Comparison of ENCODE assay signal across 8 cellular contexts in genomic region chr12:98503343-98503592, GRCh38. TPM values are rescaled to one million over a fixed set of nuclear protein-coding genes. Genes with fewer than 3 reads are reported as not detected.
DNase-seq lines count a peak whose midpoint lies in the region; ATAC-seq and TF ChIP-seq lines count a peak whose summit lies in the region.

No MANE protein-coding gene starts in this region.

- intact Hi-C loops in activated T-helper 2 cell treated with anti-CD3 and anti-CD28 coated beads, Interferon-gamma antibody, Interleukin-2, Interleukin-4, amounts not matched to agents 10 μg/mL and 5 μg/mL and 100 μg/mL, durations not matched to agents 14 hours and 24 hours and 36 hours (cut with micrococcal nuclease) = loop anchor here (1.0 to 10.0 kb wide), 7 partner anchors 12 to 1762 kb away; partner anchors contain the start of genes DEPDC4, IKBIP, SCYL2 and SLC25A3
- intact Hi-C loops in natural killer cell (cut with micrococcal nuclease) = loop anchor here (1.0 to 5.0 kb wide), 5 partner anchors 12 to 1699 kb away; partner anchors contain the start of genes ACTR6, APAF1 and SLC25A3

- H3K27me3 ChIP-seq in HUES48 (ENCODE audit: control insufficient read depth, insufficient read depth, low read length) (no peaks in the 10 kb centered on the region), Peyer's patch (no peaks in the 10 kb centered on the region)

- no peaks in the 10 kb centered on the region for H3K36me3 ChIP-seq in HUES48 (ENCODE audit: control insufficient read depth, insufficient read depth, low read length)
- H3K36me3 ChIP-seq in Peyer's patch = no peaks in the 10 kb centered on the region

- H3K9ac ChIP-seq in HUES48 (ENCODE audit: low read depth, low read length) = peak overlapping the region; percentile 92

- TF ChIP-seq CTCF in Peyer's patch (IDR thresholded peaks at IDR 0.05) = no peak
- no peak for TF ChIP-seq CTCF in natural killer cell (IDR thresholded peaks at IDR 0.05)

- no peak for TF ChIP-seq POLR2A in Peyer's patch (IDR thresholded peaks at IDR 0.05)

- H3K27ac ChIP-seq in HUES48 (ENCODE audit: low read depth, low read length) (peak overlapping the region; percentile 100), Peyer's patch (peak overlapping the region; percentile 88 to 94 (median 91))

- H3K4me3 ChIP-seq in HUES48 (ENCODE audit: low read depth, low read length) = peak overlapping the region; percentile 96
- H3K4me3 ChIP-seq in Peyer's patch = peak overlapping the region; percentile 55 to 63 (median 60)

- H3K9me3 Mint-ChIP-seq in activated T-helper 2 cell treated with anti-CD3 and anti-CD28 coated beads, Interferon-gamma antibody, Interleukin-2, Interleukin-4, amounts not matched to agents 10 μg/mL and 5 μg/mL and 100 μg/mL, durations not matched to agents 14 hours and 24 hours and 36 hours = peaks cover 4% of the 10 kb centered on the region
- no peaks in the 10 kb centered on the region for H3K9me3 Mint-ChIP-seq in natural killer cell

- peaks cover 3% of the 10 kb centered on the region for H3K36me3 Mint-ChIP-seq in activated T-helper 2 cell treated with anti-CD3 and anti-CD28 coated beads, Interferon-gamma antibody, Interleukin-2, Interleukin-4, amounts not matched to agents 10 μg/mL and 5 μg/mL and 100 μg/mL, durations not matched to agents 14 hours and 24 hours and 36 hours (ENCODE audit: low read depth)
- H3K36me3 Mint-ChIP-seq in natural killer cell = peaks cover 15% of the 10 kb centered on the region

- H3K4me3 Mint-ChIP-seq in activated T-helper 2 cell treated with anti-CD3 and anti-CD28 coated beads, Interferon-gamma antibody, Interleukin-2, Interleukin-4, amounts not matched to agents 10 μg/mL and 5 μg/mL and 100 μg/mL, durations not matched to agents 14 hours and 24 hours and 36 hours (ENCODE audit: low read depth) = peak overlapping the region; percentile 96
- peak overlapping the region; percentile 99 for H3K4me3 Mint-ChIP-seq in natural killer cell

- H3K27ac Mint-ChIP-seq in activated T-helper 2 cell treated with anti-CD3 and anti-CD28 coated beads, Interferon-gamma antibody, Interleukin-2, Interleukin-4, amounts not matched to agents 10 μg/mL and 5 μg/mL and 100 μg/mL, durations not matched to agents 14 hours and 24 hours and 36 hours = peak overlapping the region; percentile 99
- peak overlapping the region; percentile 100 for H3K27ac Mint-ChIP-seq in natural killer cell

- DNase-seq in DMS 273 (lab: John Stamatoyannopoulos, UW; ENCODE audit: unreplicated experiment) = peak; percentile 91
- peak; percentile 77 to 95 (median 86) for DNase-seq in Peyer's patch
- peak; percentile 82 for DNase-seq in activated T-helper 2 cell treated with anti-CD3 and anti-CD28 coated beads, Interferon-gamma antibody, Interleukin-2, Interleukin-4, amounts not matched to agents 10 μg/mL and 5 μg/mL and 100 μg/mL, durations not matched to agents 14 hours and 24 hours and 36 hours (ENCODE audit: low spot score)
- DNase-seq in fibroblast of peridontal ligament (ENCODE audit: extremely low read depth) = peak; percentile 98
- peak; percentile 83 for DNase-seq in natural killer cell
- peak; percentile 74 for DNase-seq in stimulated activated naive CD4-positive, alpha-beta T cell treated with Interleukin-2 at 50 U/mL for 16 hours (lab: John Stamatoyannopoulos, UW)

- peaks cover 36% of the 10 kb centered on the region for H3K4me1 Mint-ChIP-seq in activated T-helper 2 cell treated with anti-CD3 and anti-CD28 coated beads, Interferon-gamma antibody, Interleukin-2, Interleukin-4, amounts not matched to agents 10 μg/mL and 5 μg/mL and 100 μg/mL, durations not matched to agents 14 hours and 24 hours and 36 hours (ENCODE audit: low read depth)
- peaks cover 18 to 23% of the 10 kb centered on the region in 2 donors for H3K4me1 Mint-ChIP-seq in natural killer cell

- peaks cover 4% of the 10 kb centered on the region for H3K27me3 Mint-ChIP-seq in activated T-helper 2 cell treated with anti-CD3 and anti-CD28 coated beads, Interferon-gamma antibody, Interleukin-2, Interleukin-4, amounts not matched to agents 10 μg/mL and 5 μg/mL and 100 μg/mL, durations not matched to agents 14 hours and 24 hours and 36 hours (ENCODE audit: low read depth)
- peaks cover 8 to 11% of the 10 kb centered on the region in 2 donors for H3K27me3 Mint-ChIP-seq in natural killer cell (ENCODE audit: low read depth in 2 of 2)

- H3K9me3 ChIP-seq in HUES48 (ENCODE audit: control insufficient read depth, insufficient read depth, low read length) = no peaks in the 10 kb centered on the region
- H3K9me3 ChIP-seq in Peyer's patch = no peaks in the 10 kb centered on the region

- H3K4me1 ChIP-seq in HUES48 (ENCODE audit: control insufficient read depth, insufficient read depth, low read length) = no peaks in the 10 kb centered on the region
- H3K4me1 ChIP-seq in Peyer's patch = peaks cover 0 to 11% (median 2%) of the 10 kb centered on the region in 4 donors

- ATAC-seq in GM21447 (IDR thresholded peaks at IDR 0.05; ENCODE audit: unreplicated experiment) (peak; percentile 58), natural killer cell (peak; percentile 64 to 77 (median 69))

RNA-seq across cellular contexts. Expression of gene TMPO, which starts 12.1 kb away (rescaled TPM):
- total RNA-seq in Peyer's patch (100 to 1,000 TPM in 1 of 4 donors, 10 to 100 TPM in 3; 68.8 to 131 (median 81.8) TPM), natural killer cell (10 to 100 TPM; 72.8 to 89.4 (median 85.5) TPM)
- total RNA-seq in activated T-helper 2 cell treated with anti-CD3 and anti-CD28 coated beads, Interferon-gamma antibody, Interleukin-2, Interleukin-4, amounts not matched to agents 10 μg/mL and 5 μg/mL and 100 μg/mL, durations not matched to agents 14 hours and 24 hours and 36 hours = 361 and 384 TPM in 2 replicates

Comparison
In these comparisons a context has a peak if more than half of its experiments do, and no peak if none do; other contexts are left out.
1. Peak in every context shown above with its lines: DNase-seq, ATAC-seq, H3K4me3 ChIP-seq and H3K27ac ChIP-seq.